24 cellular contexts compared by ENCODE assay signal in genomic region chr1:117210386-117210785, GRCh38. TPM values are rescaled to one million over a fixed set of nuclear protein-coding genes. Genes with fewer than 3 reads are reported as not detected.
DNase-seq lines count a peak whose midpoint lies in the region; ATAC-seq, FAIRE-seq and TF ChIP-seq lines count a peak whose summit lies in the region.
"Had no signal": no experiment of that assay in that cellular context is flagged by ENCODE, and none has a peak within 500 bp of the region (broad histone marks: within the 10 kb centered on the region; RNA-seq: fewer than 3 reads in every experiment).

No MANE protein-coding gene starts in this region.

- H3K9me2 ChIP-seq in hepatocyte (replicated peaks; ENCODE audit: insufficient read depth) = no peaks in the 10 kb centered on the region
- no peaks in the 10 kb centered on the region for H3K9me2 ChIP-seq in OCI-LY7 (ENCODE audit: insufficient read depth, low read length)

- no peak overlapping the region for H2AFZ ChIP-seq in hepatocyte
- H2AFZ ChIP-seq in OCI-LY7 (ENCODE audit: low read length) = no peak overlapping the region

- H4K20me1 ChIP-seq in hepatocyte (ENCODE audit: insufficient read depth, poor library complexity, severe bottlenecking) (no peaks in the 10 kb centered on the region), OCI-LY7 (ENCODE audit: insufficient read depth, low read length) (no peaks in the 10 kb centered on the region)

- H3K27ac ChIP-seq in A549 (no peak overlapping the region), body of pancreas (peak overlapping the region; percentile 55 to 91 (median 84)), hepatocyte (peak overlapping the region; percentile 83), pancreas (peak overlapping the region; percentile 56 to 75 (median 70)), OCI-LY7 (ENCODE audit: low read depth, low read length, poor library complexity, severe bottlenecking) (no peak overlapping the region)
- H3K27ac ChIP-seq: 22Rv1, C4-2B, RWPE1, SK-N-MC had no signal

- no peak for FAIRE-seq in A549 (lab: Jason Lieb, UNC)
- FAIRE-seq in pancreas (lab: Jason Lieb, UNC) = no peak
- FAIRE-seq: H54 had no signal

- no peak overlapping the region for H3K4me3 ChIP-seq in A549
- H3K4me3 ChIP-seq in body of pancreas = no peak overlapping the region
- H3K4me3 ChIP-seq in hepatocyte = no peak overlapping the region
- H3K4me3 ChIP-seq in pancreas = peak overlapping the region in 2 of 4 donors; percentile 30 to 33
- H3K4me3 ChIP-seq in OCI-LY7 (ENCODE audit: low read depth, low read length, poor library complexity, severe bottlenecking) = no peak overlapping the region
- H3K4me3 ChIP-seq: SK-N-MC had no signal

- TF ChIP-seq POLR2A in A549 (IDR thresholded peaks at IDR 0.05; ENCODE audit: low read length) (no peak), body of pancreas (IDR thresholded peaks at IDR 0.05) (no peak)

- intact Hi-C loops in body of pancreas (cut with DNase I) (no loop called here), pancreas (cut with DNase I) (no loop called here), OCI-LY7 (cut with micrococcal nuclease; ENCODE audit: unreplicated experiment) (no loop called here)

- no peak for TF ChIP-seq RAD21 in A549 (conservative IDR thresholded peaks at IDR 0.05 in 1 of 2, IDR thresholded peaks at IDR 0.05 in 1 of 2)

- in situ Hi-C loops in GM13977 (cut with MboI; ENCODE audit: low pct_unique_long_range_greater_than_20kb, low sequenced_read_pairs, unreplicated experiment) = no loop called here

- TF ChIP-seq CTCF in A549 (IDR thresholded peaks at IDR 0.05) (no peak), body of pancreas (IDR thresholded peaks at IDR 0.05) (no peak), hepatocyte (IDR thresholded peaks at IDR 0.05; ENCODE audit: poor library complexity) (no peak), pancreas (IDR thresholded peaks at IDR 0.05) (no peak), OCI-LY7 (conservative IDR thresholded peaks at IDR 0.05; ENCODE audit: low read length) (no peak), GM13977 (IDR thresholded peaks at IDR 0.05; ENCODE audit: extremely low read depth, insufficient read depth, missing control alignments) (no peak)

- DNase-seq in A549 (ENCODE audit: low read depth in 1 of 2, low spot score in 1 of 2) (no peak), body of pancreas (peak; percentile 11 to 27 (median 18)), hepatocyte (ENCODE audit: low spot score) (no peak), pancreas (peak in 2 of 6 donors; percentile 18 to 22), foreskin melanocyte (no peak), OCI-LY7 (ENCODE audit: low spot score) (no peak), GM13977 (ENCODE audit: low spot score) (no peak)
- DNase-seq: CD8-positive, alpha-beta memory T cell; DMS79; Kasumi-1; MM.1S; NCI-H1048; NCI-H1417 treated with DMSO at 0.1 percent for 48 hours; NCI-H187; NCI-H2107; NCI-H446 treated with DMSO at 0.1 percent for 48 hours; NCI-H526 treated with DMSO at 0.1 percent for 48 hours; SHP77 treated with DMSO at 0.1 percent for 48 hours had no signal

- H3K4me1 ChIP-seq in A549 (peaks cover 4% of the 10 kb centered on the region; the same call in 1 of the 3 replicates), body of pancreas (peaks cover 8% of the 10 kb centered on the region), hepatocyte (ENCODE audit: insufficient read depth) (no peaks in the 10 kb centered on the region), pancreas (no peaks in the 10 kb centered on the region), OCI-LY7 (ENCODE audit: insufficient read depth, low read length, poor library complexity, severe bottlenecking) (no peaks in the 10 kb centered on the region)

- BruUV-seq in OCI-LY7 (replicated peaks; lab: Mats Ljungman, UMichigan) = no TSS peak

- POLR2A ChIA-PET in A549 (lab: Yijun Ruan, JAX) = no interaction called here
- POLR2A ChIA-PET in OCI-LY7 (lab: Charles Lee) = no interaction called here

- no peaks in the 10 kb centered on the region for H3K9me3 ChIP-seq in A549
- H3K9me3 ChIP-seq in body of pancreas = no peaks in the 10 kb centered on the region
- H3K9me3 ChIP-seq in hepatocyte (ENCODE audit: low read depth) = no peaks in the 10 kb centered on the region
- no peaks in the 10 kb centered on the region for H3K9me3 ChIP-seq in pancreas
- no peaks in the 10 kb centered on the region for H3K9me3 ChIP-seq in OCI-LY7 (ENCODE audit: low read length)

- no peaks in the 10 kb centered on the region for H3K27me3 ChIP-seq in body of pancreas
- H3K27me3 ChIP-seq in hepatocyte = no peaks in the 10 kb centered on the region
- H3K27me3 ChIP-seq in pancreas = no peaks in the 10 kb centered on the region

- no peak for ATAC-seq in A549
- ATAC-seq in body of pancreas = peak; percentile 24
- ATAC-seq in pancreas = peak; percentile 23 to 43 (median 34)
- ATAC-seq in GM19395 (IDR thresholded peaks at IDR 0.05; ENCODE audit: unreplicated experiment) = no peak

- 0 out of 3 replicates have a peak overlapping the region, but pooled peaks have one; percentile 21 for H3K4me2 ChIP-seq in A549
- peak overlapping the region; percentile 53 for H3K4me2 ChIP-seq in hepatocyte
- H3K4me2 ChIP-seq in OCI-LY7 (ENCODE audit: low read length) = no peak overlapping the region

- TF ChIP-seq EP300 in A549 (IDR thresholded peaks at IDR 0.05) = no peak

- H3K36me3 ChIP-seq in body of pancreas (replicated peaks in 1 of 2; ENCODE audit: insufficient read depth in 1 of 2, low read depth in 2 of 2) = no peaks in the 10 kb centered on the region
- H3K36me3 ChIP-seq in hepatocyte (replicated peaks; ENCODE audit: insufficient read depth, low read depth) = no peaks in the 10 kb centered on the region
- H3K36me3 ChIP-seq in pancreas = no peaks in the 10 kb centered on the region
- no peaks in the 10 kb centered on the region for H3K36me3 ChIP-seq in OCI-LY7 (ENCODE audit: insufficient read depth, low read length)

- CTCF ChIA-PET in A549 (lab: Yijun Ruan, JAX) = interaction anchor here (0.6 to 0.9 kb wide), 3 partner anchors 9 to 82 kb away, joined by 3 to 4 read pairs (median 3); no protein-coding TSS in a partner anchor
- CTCF ChIA-PET in OCI-LY7 (lab: Charles Lee; ENCODE audit: unreplicated experiment) = no interaction called here

- H3K79me2 ChIP-seq in hepatocyte (no peaks in the 10 kb centered on the region), OCI-LY7 (ENCODE audit: insufficient read depth, low read depth, low read length) (no peaks in the 10 kb centered on the region)

- no CpG with 5 or more reads among the region's 4 CpGs for WGBS in A549 (ENCODE audit: missing lambda C conversion rate)
- WGBS in body of pancreas, 2 donors = 46 to 73% methylated on average over 3 to 4 of the region's 4 CpGs
- 89% methylated on average over 4 of the region's 4 CpGs for WGBS in hepatocyte (ENCODE audit: low lambda C conversion rate, missing lambda C conversion rate)
- WGBS in pancreas, 2 donors = 66 to 68% methylated on average over 4 of the region's 4 CpGs

TF ChIP-seq in A549, 52 proteins besides CTCF, POLR2A, EP300 and RAD21:
- no peak for TF ChIP-seq MAFK (IDR thresholded peaks at IDR 0.05; ENCODE audit: partially characterized antibody)
- no peak for TF ChIP-seq MAX (IDR thresholded peaks at IDR 0.05)
- no peak for TF ChIP-seq SREBF2 (IDR thresholded peaks at IDR 0.05)
- TF ChIP-seq MAZ (IDR thresholded peaks at IDR 0.05; ENCODE audit: borderline replicate concordance, low read depth, low read length) = no peak
- no peak for TF ChIP-seq ZC3H11A (IDR thresholded peaks at IDR 0.05)
- TF ChIP-seq HOXB5 (CRISPR knock-in tag; IDR thresholded peaks at IDR 0.05) = no peak
- no peak for TF ChIP-seq KDM5A (IDR thresholded peaks at IDR 0.05)
- no peak for TF ChIP-seq JUNB (IDR thresholded peaks at IDR 0.05)
- TF ChIP-seq EHF (CRISPR knock-in tag; IDR thresholded peaks at IDR 0.05) = no peak
- TF ChIP-seq E2F6 (IDR thresholded peaks at IDR 0.05; ENCODE audit: borderline replicate concordance, low read depth) = no peak
- no peak for TF ChIP-seq KDM1A (IDR thresholded peaks at IDR 0.05; ENCODE audit: low read depth)
- TF ChIP-seq HMGXB4 (CRISPR knock-in tag; IDR thresholded peaks at IDR 0.05; ENCODE audit: borderline replicate concordance) = no peak
- TF ChIP-seq FOSL2 (IDR thresholded peaks at IDR 0.05) = no peak
- no peak for TF ChIP-seq FOSL2 (CRISPR knock-in tag; IDR thresholded peaks at IDR 0.05)
- no peak for TF ChIP-seq CHD4 (IDR thresholded peaks at IDR 0.05; ENCODE audit: borderline replicate concordance)

RNA-seq across cellular contexts. Expression of gene VTCN1, which starts 0.3 kb away (rescaled TPM):
- polyA plus RNA-seq in A549 (2011; rRNA removed) = 0.18 and 0.34 TPM in 2 replicates
- 0.03 and 0.04 TPM in 2 replicates for polyA plus RNA-seq in A549 (2012; cell fraction: cytosol; rRNA removed)
- 0.12 TPM in 1 of 2 replicates, not detected in the other for polyA plus RNA-seq in A549 (2012; cell fraction: nucleus; rRNA removed)
- polyA plus RNA-seq in A549 (2017; fragmentation: RNase III; extraction: RNeasy Plus Mini Kit Qiagen cat#74134 plus additional on column Dnase treatment) = 0.04 to 0.18 TPM (median 0.16 TPM) in 3 replicates
- not detected in 2 replicates for polyA minus RNA-seq in A549 (2011; rRNA and poly(A)+ RNA removed)
- total RNA-seq in body of pancreas = 10 to 100 TPM; 20.4 to 23.1 TPM
- total RNA-seq in hepatocyte = 12.4 and 12.8 TPM in 2 replicates
- 14.9 and 33.2 TPM in 2 replicates for polyA plus RNA-seq in hepatocyte
- 10 to 100 TPM; 12.9 to 42.5 (median 20.8) TPM for total RNA-seq in pancreas
- polyA plus RNA-seq in pancreas = 10 to 100 TPM; 13.0 to 13.8 TPM
- total RNA-seq in OCI-LY7 (2014; rRNA removed; shearing (Covaris generic)) = not detected in 2 replicates
- not detected in 2 replicates for total RNA-seq in OCI-LY7 (2022)
- total RNA-seq: CD8-positive, alpha-beta memory T cell had no signal
- polyA plus RNA-seq: CD8-positive, alpha-beta memory T cell had no signal

Comparison
In these comparisons a context has a peak if more than half of its experiments do, and no peak if none do; other contexts are left out.
1. ATAC-seq: peak in body of pancreas (single experiment) and pancreas (4 of 4); none in A549 (0 of 2) and GM19395 (single experiment).
2. DNase-seq: peak in body of pancreas (4 of 4); none in A549 (0 of 2), hepatocyte (single experiment), foreskin melanocyte (single experiment), OCI-LY7 (single experiment) and GM13977 (single experiment).
3. H3K27ac ChIP-seq: peak in body of pancreas (4 of 4), hepatocyte (single experiment) and pancreas (4 of 4); none in A549 (0 of 2) and OCI-LY7 (single experiment).
4. RNA of gene VTCN1, which starts 0.3 kb away (total RNA-seq): 12.9 to 42.5 TPM in pancreas, 20.4 to 23.1 TPM in body of pancreas and 12.4 to 12.8 TPM in hepatocyte; not detected in OCI-LY7; every median in the first group is over 10 times any median in the second.